Comparison of ENCODE assay signal across 15 cellular contexts in the genomic region with DNA sequence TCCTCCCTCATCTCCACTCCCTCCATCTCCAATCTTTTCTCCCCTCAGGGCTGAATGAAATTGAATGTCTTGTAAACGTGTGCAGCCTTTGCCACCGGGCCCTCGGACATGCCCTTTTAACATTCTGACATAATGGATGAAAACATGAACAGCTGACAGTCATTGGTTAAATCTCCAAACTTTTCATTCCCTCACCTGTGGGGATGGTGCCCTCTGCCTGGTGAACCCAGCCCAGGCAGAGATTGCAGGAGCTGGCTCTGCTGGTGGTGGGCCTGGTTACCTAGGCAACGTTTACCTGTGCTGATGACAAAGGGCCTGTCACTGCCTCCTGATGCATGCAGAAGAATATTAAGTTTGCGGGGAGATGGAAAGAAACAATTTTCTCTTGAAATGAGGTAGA.
"Had no signal": no experiment of that assay in that cellular context is flagged by ENCODE, and none has a peak within 500 bp of the region (broad histone marks: within the 10 kb centered on the region; RNA-seq: fewer than 3 reads in every experiment).

No MANE protein-coding gene starts in this region.

- H3K4me1 ChIP-seq: pancreas, stomach, testis had no signal

- H3K36me3 ChIP-seq: pancreas, stomach had no signal

- H3K27ac ChIP-seq: pancreas, stomach, testis had no signal

- H3K4me3 ChIP-seq: pancreas, stomach, testis had no signal

- H3K27me3 ChIP-seq: pancreas, stomach, testis had no signal

- DNase-seq: activated CD4-positive, alpha-beta T cell treated with anti-CD3 and anti-CD28 coated beads for 1 hour; activated CD4-positive, alpha-beta T cell treated with anti-CD3 and anti-CD28 coated beads, Interleukin-2, amount 50 U/mL, for 4 hours; activated naive CD4-positive, alpha-beta T cell treated with Interleukin-2 at 50 U/mL for 16 hours; activated naive CD8-positive, alpha-beta T cell treated with anti-CD3 and anti-CD28 coated beads, Interleukin-2, amount 50 U/mL, for 24 hours; activated T-cell treated with anti-CD3 and anti-CD28 coated beads for 4 hours; aorta; effector memory CD4-positive, alpha-beta T cell; foreskin melanocyte; head of caudate nucleus; left colon; pancreas; stimulated activated CD4-positive, alpha-beta T cell treated with anti-CD3 and anti-CD28 coated beads, Interleukin-1b, Interleukin-23, amount 100 ng/mL, for 48 hours; stomach; T1000; testis had no signal

- H3K9me3 ChIP-seq: pancreas, stomach, testis had no signal
